12 cellular contexts compared by ENCODE assay signal in genomic region chr18:50282521-50283335, GRCh38. TPM values are rescaled to one million over a fixed set of nuclear protein-coding genes. Genes with fewer than 3 reads are reported as not detected.
DNase-seq lines count a peak whose midpoint lies in the region; ATAC-seq and TF ChIP-seq lines count a peak whose summit lies in the region.
"Had no signal": no experiment of that assay in that cellular context is flagged by ENCODE, and none has a peak within 500 bp of the region (broad histone marks: within the 10 kb centered on the region; RNA-seq: fewer than 3 reads in every experiment).

No MANE protein-coding gene starts in this region.

- peaks cover 5% of the 10 kb centered on the region for H3K36me3 ChIP-seq in breast epithelium
- peaks cover 29% of the 10 kb centered on the region for H3K36me3 ChIP-seq in fibroblast of lung (ENCODE audit: control insufficient read depth, insufficient read depth, low read length)

- no peaks in the 10 kb centered on the region for H3K9me3 ChIP-seq in breast epithelium
- H3K9me3 ChIP-seq in fibroblast of lung (ENCODE audit: control insufficient read depth, insufficient read depth, low read depth, low read length), result no peaks in the 10 kb centered on the region
- H3K9me3 ChIP-seq: heart right ventricle, tibial nerve had no signal

- no peaks in the 10 kb centered on the region for H3K27me3 Mint-ChIP-seq in MCF 10A (ENCODE audit: insufficient read depth, unreplicated experiment)
- no peaks in the 10 kb centered on the region for H3K27me3 Mint-ChIP-seq in stimulated activated memory B cell treated with anti-CD40 and anti-IgM and Interleukin-4, amounts not matched to agents 10 μg/mL and 1 μg/mL and 100 μg/mL, for 72 hours

- peak overlapping the region; percentile 96 for H3K4me3 Mint-ChIP-seq in MCF 10A (ENCODE audit: unreplicated experiment)
- H3K4me3 Mint-ChIP-seq in stimulated activated memory B cell treated with anti-CD40 and anti-IgM and Interleukin-4, amounts not matched to agents 10 μg/mL and 1 μg/mL and 100 μg/mL, for 72 hours, result peak overlapping the region; percentile 98

- no peak for ATAC-seq in stimulated activated memory B cell treated with anti-CD40 and anti-IgM and Interleukin-4, amounts not matched to agents 10 μg/mL and 1 μg/mL and 100 μg/mL, for 72 hours
- ATAC-seq in HG02884 (IDR thresholded peaks at IDR 0.05; ENCODE audit: unreplicated experiment) (no peak), HG02798 (IDR thresholded peaks at IDR 0.05; ENCODE audit: poor library complexity, unreplicated experiment) (no peak)

- no peak overlapping the region for H3K9ac ChIP-seq in fibroblast of lung (ENCODE audit: insufficient read depth, low read length)

- DNase-seq in MCF 10A (ENCODE audit: unreplicated experiment), result no peak
- no peak for DNase-seq in breast epithelium (ENCODE audit: low spot score in 2 of 2)
- DNase-seq in fibroblast of lung (ENCODE audit: low read depth in 2 of 2), result no peak
- no peak for DNase-seq in DMS79 treated with DMSO at 0.1 percent for 48 hours (lab: John Stamatoyannopoulos, UW)
- DNase-seq: activated CD4-positive, alpha-beta T cell treated with anti-CD3 and anti-CD28 coated beads, Interleukin-2, amount 50 U/mL, for 4 hours; stimulated activated CD4-positive, alpha-beta T cell treated with anti-CD3 and anti-CD28 coated beads, Interleukin-2, amount 100 ng/mL, for 48 hours had no signal

- H3K9me3 Mint-ChIP-seq in MCF 10A (ENCODE audit: unreplicated experiment), result no peaks in the 10 kb centered on the region
- H3K9me3 Mint-ChIP-seq in stimulated activated memory B cell treated with anti-CD40 and anti-IgM and Interleukin-4, amounts not matched to agents 10 μg/mL and 1 μg/mL and 100 μg/mL, for 72 hours, result peaks cover 3% of the 10 kb centered on the region

- TF ChIP-seq POLR2A in breast epithelium (IDR thresholded peaks at IDR 0.05) (no peak), Raji (IDR thresholded peaks at IDR 0.05; ENCODE audit: insufficient read depth, low read depth, low read length) (0 out of 2 replicates have a peak, but pooled peaks have one; percentile 8)

- H2AFZ ChIP-seq in fibroblast of lung (ENCODE audit: low read length), result no peak overlapping the region

- peaks cover 60% of the 10 kb centered on the region for H3K4me1 Mint-ChIP-seq in MCF 10A (ENCODE audit: insufficient read depth, unreplicated experiment)
- peaks cover 67% of the 10 kb centered on the region for H3K4me1 Mint-ChIP-seq in stimulated activated memory B cell treated with anti-CD40 and anti-IgM and Interleukin-4, amounts not matched to agents 10 μg/mL and 1 μg/mL and 100 μg/mL, for 72 hours

- peak overlapping the region; percentile 30 for H3K4me2 ChIP-seq in fibroblast of lung (ENCODE audit: extremely low read depth, insufficient read depth, low read length)

- CTCF ChIA-PET in MCF 10A (lab: Yijun Ruan, JAX), result interaction anchor here (0.6 to 2.2 kb wide), 3 partner anchors 65 to 147 kb away, joined by 3 to 15 read pairs (median 3); no protein-coding TSS in a partner anchor

- H3K27ac Mint-ChIP-seq in MCF 10A (ENCODE audit: low read depth, unreplicated experiment), result peak overlapping the region; percentile 30
- no peak overlapping the region for H3K27ac Mint-ChIP-seq in stimulated activated memory B cell treated with anti-CD40 and anti-IgM and Interleukin-4, amounts not matched to agents 10 μg/mL and 1 μg/mL and 100 μg/mL, for 72 hours

- intact Hi-C loops in MCF 10A (cut with micrococcal nuclease), result no loop called here
- intact Hi-C loops in breast epithelium (cut with DNase I; ENCODE audit: low total_unique reads), result no loop called here

- peaks cover 43% of the 10 kb centered on the region for H3K79me2 ChIP-seq in fibroblast of lung (ENCODE audit: control insufficient read depth, insufficient read depth, low read length)

- H3K4me1 ChIP-seq in breast epithelium (peaks cover 0 to 5% of the 10 kb centered on the region in 2 donors), fibroblast of lung (ENCODE audit: control insufficient read depth, extremely low read depth, insufficient read depth, low read length) (peaks cover 6% of the 10 kb centered on the region)

- H3K27ac ChIP-seq in breast epithelium, result no peak overlapping the region
- no peak overlapping the region for H3K27ac ChIP-seq in fibroblast of lung (ENCODE audit: insufficient read depth, low read length)

- no peak for TF ChIP-seq CTCF in MCF 10A (IDR thresholded peaks at IDR 0.05; ENCODE audit: unreplicated experiment)
- TF ChIP-seq CTCF in breast epithelium (IDR thresholded peaks at IDR 0.05), result no peak
- no peak for TF ChIP-seq CTCF in fibroblast of lung (conservative IDR thresholded peaks at IDR 0.05 in 1 of 2, IDR thresholded peaks at IDR 0.05 in 1 of 2; ENCODE audit: low read depth in 1 of 2, low read length in 2 of 2)

- POLR2A ChIA-PET in MCF 10A (lab: Yijun Ruan, JAX), result interaction anchor here (0.6 to 2.1 kb wide), 3 partner anchors 17 to 25 kb away, joined by 3 to 30 read pairs (median 9); no protein-coding TSS in a partner anchor

- H3K27me3 ChIP-seq in breast epithelium (no peaks in the 10 kb centered on the region), fibroblast of lung (ENCODE audit: control insufficient read depth, insufficient read depth, low read length) (no peaks in the 10 kb centered on the region)
- H3K27me3 ChIP-seq: heart right ventricle, tibial nerve had no signal

- no peaks in the 10 kb centered on the region for H4K20me1 ChIP-seq in fibroblast of lung (ENCODE audit: control insufficient read depth, extremely low read depth, insufficient read depth, low read length)

- BruUV-seq in MCF 10A (replicated peaks; lab: Mats Ljungman, UMichigan), result no TSS peak

- H3K4me3 ChIP-seq in breast epithelium, result peak overlapping the region in 1 of 3 donors; percentile 91
- H3K4me3 ChIP-seq in fibroblast of lung (replicated peaks in 1 of 4; ENCODE audit: control extremely low read depth in 1 of 4, insufficient read depth in 1 of 4, low read depth in 3 of 4, low read length in 4 of 4), result no peak overlapping the region

- H3K36me3 Mint-ChIP-seq in MCF 10A (ENCODE audit: insufficient read depth, unreplicated experiment), result peaks cover 61% of the 10 kb centered on the region
- peaks cover 64% of the 10 kb centered on the region for H3K36me3 Mint-ChIP-seq in stimulated activated memory B cell treated with anti-CD40 and anti-IgM and Interleukin-4, amounts not matched to agents 10 μg/mL and 1 μg/mL and 100 μg/mL, for 72 hours

RNA-seq across cellular contexts. Expression of gene MBD1, which starts 1.4 kb away (rescaled TPM):
- 203 and 227 TPM in 2 replicates for total RNA-seq in MCF 10A (2022)
- total RNA-seq in breast epithelium, result 10 to 100 TPM; 51.2 to 82.3 (median 71.1) TPM
- 44.9 and 53.3 TPM in 2 replicates for total RNA-seq in fibroblast of lung
- 31.1 and 36.2 TPM in 2 replicates for polyA plus RNA-seq in fibroblast of lung
- 25.4 and 30.8 TPM in 2 replicates for polyA plus RNA-seq in fibroblast of lung (2012)
- 49.2 and 49.6 TPM in 2 replicates for polyA minus RNA-seq in fibroblast of lung (ENCODE audit: low replicate concordance)

RNA-seq across cellular contexts. Expression of gene CXXC1, which starts 4.8 kb away (rescaled TPM):
- total RNA-seq in MCF 10A (2022) (65.1 and 85.4 TPM in 2 replicates), breast epithelium (10 to 100 TPM; 50.6 to 64.2 (median 61.5) TPM), fibroblast of lung (32.9 and 33.6 TPM in 2 replicates)
- polyA plus RNA-seq in fibroblast of lung, result 19.4 and 29.1 TPM in 2 replicates
- 26.7 and 43.6 TPM in 2 replicates for polyA plus RNA-seq in fibroblast of lung (2012)
- 27.1 and 36.9 TPM in 2 replicates for polyA minus RNA-seq in fibroblast of lung (ENCODE audit: low replicate concordance)

RNA-seq across cellular contexts. Expression of gene CFAP53, which starts 16.4 kb away (rescaled TPM):
- total RNA-seq in MCF 10A (2022) (2.2 and 5.0 TPM in 2 replicates), breast epithelium (1 to 10 TPM in 2 of 3 donors, under 1 TPM in 1; 0.80 to 3.4 (median 1.6) TPM), fibroblast of lung (0.99 and 1.0 TPM in 2 replicates)
- polyA plus RNA-seq in fibroblast of lung, result 0.11 and 0.16 TPM in 2 replicates
- polyA plus RNA-seq in fibroblast of lung (2012), result 0.12 and 0.20 TPM in 2 replicates
- not detected in 2 replicates for polyA minus RNA-seq in fibroblast of lung (ENCODE audit: low replicate concordance)
